ENCODE assay signal across 27 cellular contexts in the genomic region with DNA sequence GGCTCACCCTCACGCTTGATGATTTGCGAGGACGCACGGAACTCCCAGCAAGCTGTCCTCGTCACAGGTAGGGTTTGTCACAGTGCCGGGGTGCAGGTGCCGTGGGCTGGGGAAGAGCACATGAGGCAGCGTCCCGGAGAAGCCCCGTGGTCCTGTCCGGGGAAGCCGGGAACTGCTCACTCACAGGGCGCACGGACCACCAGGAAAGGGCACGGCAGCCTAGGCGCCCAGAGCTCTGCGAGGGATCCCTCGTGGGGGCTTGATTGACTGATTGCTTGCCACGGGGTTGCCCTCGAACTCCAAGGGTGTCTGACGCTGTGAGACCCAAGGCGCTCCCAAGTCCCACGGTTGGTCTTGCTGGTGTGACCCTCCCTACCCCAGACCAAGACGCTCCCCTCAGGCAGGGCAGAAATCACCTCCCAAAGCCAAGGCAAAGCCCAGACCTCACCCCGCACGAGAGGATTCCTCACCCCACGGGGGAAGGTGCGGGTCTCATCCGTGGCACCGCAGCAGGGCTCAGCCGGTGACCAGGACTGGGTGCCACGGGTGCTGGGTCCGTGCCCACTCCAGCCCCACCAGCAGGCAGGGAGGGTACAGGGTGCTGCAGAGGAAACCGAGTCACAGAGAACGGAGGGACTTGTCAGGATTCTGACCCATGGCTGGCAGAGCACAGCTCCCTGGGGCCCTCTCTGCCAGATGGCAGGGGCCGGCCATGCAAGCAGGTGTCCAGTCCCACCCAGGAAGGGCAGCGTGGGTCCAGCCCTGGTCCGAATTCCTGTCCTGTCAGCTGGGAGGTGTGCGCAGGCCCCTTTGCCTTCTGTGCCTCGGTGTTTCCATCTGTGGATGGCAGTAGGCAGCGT. TPM values are rescaled to one million over a fixed set of nuclear protein-coding genes. Genes with fewer than 3 reads are reported as not detected.
DNase-seq lines count a peak whose midpoint lies in the region; ATAC-seq and TF ChIP-seq lines count a peak whose summit lies in the region.
"Had no signal": no experiment of that assay in that cellular context is flagged by ENCODE, and none has a peak within 500 bp of the region (broad histone marks: within the 10 kb centered on the region; RNA-seq: fewer than 3 reads in every experiment).

No MANE protein-coding gene starts in this region.

- no peak overlapping the region for H3K9ac ChIP-seq in endodermal cell (ENCODE audit: extremely low read depth, low read length, poor library complexity, severe bottlenecking)

- no peak overlapping the region for H3K27ac ChIP-seq in endodermal cell (ENCODE audit: low read depth, low read length)
- H3K27ac ChIP-seq: adrenal gland, C4-2B, ovary, right atrium auricular region, upper lobe of left lung, VCaP had no signal

- no peaks in the 10 kb centered on the region for H3K4me1 Mint-ChIP-seq in endodermal cell
- peaks cover 0 to 2% of the 10 kb centered on the region in 2 donors for H3K4me1 Mint-ChIP-seq in stimulated activated naive B cell treated with anti-CD40 and anti-IgM and Interleukin-4, amounts not matched to agents 10 μg/mL and 1 μg/mL and 100 μg/mL, for 72 hours
- H3K4me1 Mint-ChIP-seq: stimulated activated effector memory CD8-positive, alpha-beta T cell treated with anti-CD3 and anti-CD28 coated beads, Interleukin-12 subunit alpha, Interleukin-12 subunit beta, amount 100 ng/mL, for 72 hours had no signal

- no peak overlapping the region for H3K4me3 Mint-ChIP-seq in endodermal cell
- no peak overlapping the region for H3K4me3 Mint-ChIP-seq in stimulated activated naive B cell treated with anti-CD40 and anti-IgM and Interleukin-4, amounts not matched to agents 10 μg/mL and 1 μg/mL and 100 μg/mL, for 72 hours
- H3K4me3 Mint-ChIP-seq: activated T-cell treated with anti-CD3 and anti-CD28 coated beads, Interleukin-2, amount 50 U/mL, for 24 hours; brain; HFFc6; naive thymus-derived CD8-positive, alpha-beta T cell; stimulated activated effector memory CD8-positive, alpha-beta T cell treated with anti-CD3 and anti-CD28 coated beads, Interleukin-12 subunit alpha, Interleukin-12 subunit beta, amount 100 ng/mL, for 72 hours; T-helper 2 cell treated with Interferon-gamma antibody and Interleukin-4, amounts not matched to agents 5 μg/mL and 100 μg/mL, for 36 hours had no signal

- no peak for ATAC-seq in sciatic nerve
- no peak for ATAC-seq in stimulated activated naive B cell treated with anti-CD40 and anti-IgM and Interleukin-4, amounts not matched to agents 10 μg/mL and 1 μg/mL and 100 μg/mL, for 72 hours (replicated peaks)
- ATAC-seq: naive thymus-derived CD8-positive, alpha-beta T cell; stimulated activated effector memory CD8-positive, alpha-beta T cell treated with anti-CD3 and anti-CD28 coated beads, Interleukin-12 subunit alpha, Interleukin-12 subunit beta, amount 100 ng/mL, for 72 hours had no signal

- peak; percentile 17 for DNase-seq in DMS 273 treated with DMSO at 0.1 percent for 48 hours (lab: John Stamatoyannopoulos, UW)
- DNase-seq in DMS 273 (lab: John Stamatoyannopoulos, UW; ENCODE audit: unreplicated experiment): no peak
- DNase-seq in activated effector memory CD4-positive, alpha-beta T cell treated with anti-CD3 and anti-CD28 coated beads, Interleukin-2, amount 50 U/mL, for 16 hours: peak; percentile 54
- no peak for DNase-seq in activated effector memory CD4-positive, alpha-beta T cell treated with Interleukin-2 at 50 U/mL for 16 hours
- DNase-seq in endodermal cell: no peak
- peak; percentile 55 for DNase-seq in sciatic nerve (ENCODE audit: low spot score)
- DNase-seq in stimulated activated naive B cell treated with anti-CD40 and anti-IgM and Interleukin-4, amounts not matched to agents 10 μg/mL and 1 μg/mL and 100 μg/mL, for 72 hours: no peak
- no peak for DNase-seq in effector CD8-positive, alpha-beta T cell (lab: John Stamatoyannopoulos, UW)
- DNase-seq: activated CD4-positive, alpha-beta T cell treated with anti-CD3 and anti-CD28 coated beads for 4 hours; activated T-cell treated with anti-CD3 and anti-CD28 coated beads, Interleukin-2, amount 50 U/mL, for 24 hours; HFFc6; KG1; MV-4-11; NCI-H2171; stimulated activated CD4-positive, alpha-beta T cell treated with anti-CD3 and anti-CD28 coated beads, Interleukin-12 subunit alpha, Interleukin-12 subunit beta, amount 100 ng/mL, for 4 hours; stimulated activated CD4-positive, alpha-beta T cell treated with anti-CD3 and anti-CD28 coated beads, Interleukin-4, amount 100 ng/mL, for 1 hour had no signal

- H3K36me3 ChIP-seq in endodermal cell (ENCODE audit: control insufficient read depth, insufficient read depth, low read length): no peaks in the 10 kb centered on the region
- H3K36me3 ChIP-seq: adrenal gland, ovary, right atrium auricular region, upper lobe of left lung had no signal

- no peaks in the 10 kb centered on the region for H3K27me3 ChIP-seq in endodermal cell (ENCODE audit: control insufficient read depth, insufficient read depth, low read length, poor library complexity, severe bottlenecking)
- H3K27me3 ChIP-seq: ovary, right atrium auricular region, upper lobe of left lung had no signal

- no peaks in the 10 kb centered on the region for H3K9me3 Mint-ChIP-seq in endodermal cell
- peaks cover 0 to 3% of the 10 kb centered on the region in 2 donors for H3K9me3 Mint-ChIP-seq in stimulated activated naive B cell treated with anti-CD40 and anti-IgM and Interleukin-4, amounts not matched to agents 10 μg/mL and 1 μg/mL and 100 μg/mL, for 72 hours
- H3K9me3 Mint-ChIP-seq: activated T-cell treated with anti-CD3 and anti-CD28 coated beads, Interleukin-2, amount 50 U/mL, for 24 hours; naive thymus-derived CD8-positive, alpha-beta T cell; stimulated activated effector memory CD8-positive, alpha-beta T cell treated with anti-CD3 and anti-CD28 coated beads, Interleukin-12 subunit alpha, Interleukin-12 subunit beta, amount 100 ng/mL, for 72 hours had no signal

- no peaks in the 10 kb centered on the region for H3K36me3 Mint-ChIP-seq in endodermal cell (ENCODE audit: low read depth)
- no peaks in the 10 kb centered on the region for H3K36me3 Mint-ChIP-seq in stimulated activated naive B cell treated with anti-CD40 and anti-IgM and Interleukin-4, amounts not matched to agents 10 μg/mL and 1 μg/mL and 100 μg/mL, for 72 hours
- H3K36me3 Mint-ChIP-seq: brain; naive thymus-derived CD8-positive, alpha-beta T cell; stimulated activated effector memory CD8-positive, alpha-beta T cell treated with anti-CD3 and anti-CD28 coated beads, Interleukin-12 subunit alpha, Interleukin-12 subunit beta, amount 100 ng/mL, for 72 hours had no signal

- no peak overlapping the region for H3K4me3 ChIP-seq in endodermal cell (ENCODE audit: low read length)
- H3K4me3 ChIP-seq: adrenal gland, ovary, right atrium auricular region had no signal

- 93 to 94% methylated on average over 28 to 41 of the region's 41 CpGs for WGBS in endodermal cell (ENCODE audit: insufficient coverage in 1 of 2, insufficient read length in 1 of 2), 2 experiments

- peaks cover 4% of the 10 kb centered on the region for H3K27me3 Mint-ChIP-seq in endodermal cell (ENCODE audit: insufficient read depth)
- H3K27me3 Mint-ChIP-seq in stimulated activated naive B cell treated with anti-CD40 and anti-IgM and Interleukin-4, amounts not matched to agents 10 μg/mL and 1 μg/mL and 100 μg/mL, for 72 hours: peaks cover 23 to 33% of the 10 kb centered on the region in 2 donors

- H3K4me1 ChIP-seq in endodermal cell (ENCODE audit: control insufficient read depth, insufficient read depth, low read length): no peaks in the 10 kb centered on the region
- H3K4me1 ChIP-seq: adrenal gland, right atrium auricular region had no signal

- no peaks in the 10 kb centered on the region for H3K9me3 ChIP-seq in endodermal cell (ENCODE audit: control insufficient read depth, low read length)
- H3K9me3 ChIP-seq: adrenal gland, ovary, right atrium auricular region, upper lobe of left lung had no signal

- peak overlapping the region; percentile 64 for H3K27ac Mint-ChIP-seq in endodermal cell
- no peak overlapping the region for H3K27ac Mint-ChIP-seq in stimulated activated naive B cell treated with anti-CD40 and anti-IgM and Interleukin-4, amounts not matched to agents 10 μg/mL and 1 μg/mL and 100 μg/mL, for 72 hours
- H3K27ac Mint-ChIP-seq: activated T-cell treated with anti-CD3 and anti-CD28 coated beads, Interleukin-2, amount 50 U/mL, for 24 hours; HFFc6; naive thymus-derived CD8-positive, alpha-beta T cell; stimulated activated effector memory CD8-positive, alpha-beta T cell treated with anti-CD3 and anti-CD28 coated beads, Interleukin-12 subunit alpha, Interleukin-12 subunit beta, amount 100 ng/mL, for 72 hours; T-helper 2 cell treated with Interferon-gamma antibody and Interleukin-4, amounts not matched to agents 5 μg/mL and 100 μg/mL, for 36 hours had no signal

- intact Hi-C loops in sciatic nerve (cut with DNase I): no loop called here

- TF ChIP-seq CTCF in endodermal cell (conservative IDR thresholded peaks at IDR 0.05): no peak

RNA-seq across cellular contexts. Expression of gene C2CD4C, which starts 7.7 kb away (rescaled TPM):
- total RNA-seq in endodermal cell (10 to 100 TPM in 1 of 2 donors, 1 to 10 TPM in 1; 5.6 to 25.0 TPM), sciatic nerve (2.8 TPM)
- 20.2 TPM for polyA plus RNA-seq in endodermal cell (2013, experiment 1 of 2)
- polyA plus RNA-seq in endodermal cell (2013, experiment 2 of 2): 16.2 TPM
- total RNA-seq: activated CD8-positive, alpha-beta memory T cell treated with anti-CD3 and anti-CD28 coated beads for 36 hours; HFFc6; naive thymus-derived CD8-positive, alpha-beta T cell had no signal
- polyA plus RNA-seq: naive thymus-derived CD8-positive, alpha-beta T cell had no signal

RNA-seq across cellular contexts. Expression of gene MIER2, which starts 56.6 kb away (rescaled TPM):
- 10 to 100 TPM; 50.5 to 51.3 TPM for total RNA-seq in endodermal cell
- polyA plus RNA-seq in endodermal cell (2013, experiment 1 of 2): 42.8 TPM
- 45.0 TPM for polyA plus RNA-seq in endodermal cell (2013, experiment 2 of 2)
- 24.5 TPM for total RNA-seq in sciatic nerve

RNA-seq across cellular contexts. Expression of gene SHC2, which starts 59.6 kb away (rescaled TPM):
- 10 to 100 TPM; 56.5 to 93.0 TPM for total RNA-seq in endodermal cell
- 47.1 TPM for polyA plus RNA-seq in endodermal cell (2013, experiment 1 of 2)
- polyA plus RNA-seq in endodermal cell (2013, experiment 2 of 2): 32.8 TPM
- total RNA-seq in sciatic nerve: 31.6 TPM
- total RNA-seq: activated CD8-positive, alpha-beta memory T cell treated with anti-CD3 and anti-CD28 coated beads for 36 hours; HFFc6 had no signal

Comparison
In these comparisons a context has a peak if more than half of its experiments do, and no peak if none do; other contexts are left out.
1. DNase-seq: peak in DMS 273 treated with DMSO at 0.1 percent for 48 hours (single experiment), activated effector memory CD4-positive, alpha-beta T cell treated with anti-CD3 and anti-CD28 coated beads, Interleukin-2, amount 50 U/mL, for 16 hours (single experiment) and sciatic nerve (single experiment); none in DMS 273 (single experiment), activated effector memory CD4-positive, alpha-beta T cell treated with Interleukin-2 at 50 U/mL for 16 hours (single experiment), endodermal cell (single experiment), stimulated activated naive B cell treated with anti-CD40 and anti-IgM and Interleukin-4, amounts not matched to agents 10 μg/mL and 1 μg/mL and 100 μg/mL, for 72 hours (single experiment) and effector CD8-positive, alpha-beta T cell (single experiment).